ENCODE assay signal across 9 cellular contexts in the genomic region with DNA sequence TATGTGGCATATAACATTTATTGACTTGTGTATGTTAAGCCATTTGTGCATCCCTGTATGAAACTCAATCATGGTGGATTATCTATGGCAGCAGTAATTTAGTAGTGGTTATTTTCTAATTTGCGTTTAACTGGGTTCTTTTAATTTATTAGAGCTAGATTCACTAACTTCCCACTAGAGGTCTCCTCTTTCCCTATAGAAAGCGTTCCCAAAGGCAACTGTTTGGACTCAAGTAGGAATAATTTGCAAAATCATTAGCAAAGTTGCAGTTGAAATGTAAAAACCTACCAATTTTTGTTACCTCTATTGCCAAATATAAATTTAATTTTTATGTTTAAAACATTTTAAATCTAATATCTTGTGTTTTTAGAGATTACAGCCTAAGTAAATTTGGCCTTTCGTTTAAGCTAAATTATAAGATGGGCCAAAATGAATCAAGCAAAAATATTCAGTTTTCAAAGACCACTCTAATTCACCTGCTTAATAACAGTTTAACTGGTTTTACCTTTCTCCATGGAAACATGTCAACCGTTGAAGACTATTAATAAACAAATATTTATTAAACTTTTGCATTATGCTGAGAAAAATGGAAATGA. TPM values are rescaled to one million over a fixed set of nuclear protein-coding genes. Genes with fewer than 3 reads are reported as not detected.
DNase-seq lines count a peak whose midpoint lies in the region; ATAC-seq and TF ChIP-seq lines count a peak whose summit lies in the region.
"Had no signal": no experiment of that assay in that cellular context is flagged by ENCODE, and none has a peak within 500 bp of the region (broad histone marks: within the 10 kb centered on the region; RNA-seq: fewer than 3 reads in every experiment).

No MANE protein-coding gene starts in this region.

- H3K36me3 ChIP-seq in parathyroid adenoma (ENCODE audit: control insufficient read depth, insufficient read depth, low read length) (no peaks in the 10 kb centered on the region), aorta (ENCODE audit: control insufficient read depth in 1 of 2, insufficient read depth in 2 of 2, low read length in 1 of 2) (no peaks in the 10 kb centered on the region)

- no peak overlapping the region for H3K4me2 ChIP-seq in parathyroid adenoma (ENCODE audit: low read length)

- peaks cover 13% of the 10 kb centered on the region for H3K79me2 ChIP-seq in parathyroid adenoma

- H3K27ac ChIP-seq in parathyroid adenoma (no peak overlapping the region), aorta (ENCODE audit: low read depth in 1 of 2, low read length in 2 of 2) (no peak overlapping the region)
- H3K27ac ChIP-seq: SJSA1 had no signal

- TF ChIP-seq CTCF in GM12865 (IDR thresholded peaks at IDR 0.05; ENCODE audit: insufficient read depth, low read depth, low read length, missing control alignments): peak; percentile 53
- TF ChIP-seq CTCF in parathyroid adenoma (IDR thresholded peaks at IDR 0.05): peak; percentile 60

- H3K4me3 ChIP-seq in GM12865 (ENCODE audit: low read depth, low read length) (no peak overlapping the region), parathyroid adenoma (ENCODE audit: low read depth, low read length) (no peak overlapping the region), aorta (ENCODE audit: low read length in 2 of 2) (no peak overlapping the region)
- H3K4me3 ChIP-seq: SJSA1 had no signal

- peak; percentile 21 for DNase-seq in GM12865 (ENCODE audit: low read depth)
- peak; percentile 48 for DNase-seq in NCI-H2171 (lab: John Stamatoyannopoulos, UW)
- peak; percentile 51 to 66 for DNase-seq in dermis microvascular lymphatic vessel endothelial cell (ENCODE audit: low read depth in 2 of 2)
- no peak for DNase-seq in aorta

- H3K27me3 ChIP-seq in parathyroid adenoma (ENCODE audit: control insufficient read depth, insufficient read depth, low read length): no peaks in the 10 kb centered on the region
- H3K27me3 ChIP-seq in aorta (ENCODE audit: control insufficient read depth in 1 of 2, insufficient read depth in 2 of 2, low read length in 1 of 2): no peaks in the 10 kb centered on the region
- H3K27me3 ChIP-seq: SJSA1 had no signal

- H3K9ac ChIP-seq in parathyroid adenoma: no peak overlapping the region

- intact Hi-C loops in aorta (cut with DNase I): no loop called here

- WGBS in aorta, 2 donors: 45 to 46% methylated on average over 4 of the region's 4 CpGs

- H3K4me1 ChIP-seq in parathyroid adenoma (peaks cover 3% of the 10 kb centered on the region), aorta (ENCODE audit: control insufficient read depth in 1 of 2, insufficient read depth in 2 of 2, low read length in 2 of 2) (no peaks in the 10 kb centered on the region)

- H2AFZ ChIP-seq in parathyroid adenoma: no peak overlapping the region

- no peak for ATAC-seq in HG02852 (IDR thresholded peaks at IDR 0.05; ENCODE audit: unreplicated experiment)
- ATAC-seq in GM18520 (IDR thresholded peaks at IDR 0.05; ENCODE audit: unreplicated experiment): no peak
- no peak for ATAC-seq in HG03469 (IDR thresholded peaks at IDR 0.05; ENCODE audit: unreplicated experiment)
- ATAC-seq in aorta (ENCODE audit: low FRiP score): no peak

- H3K9me3 ChIP-seq in parathyroid adenoma (ENCODE audit: control insufficient read depth, low read length) (no peaks in the 10 kb centered on the region), aorta (ENCODE audit: control insufficient read depth, low read length) (no peaks in the 10 kb centered on the region)
- H3K9me3 ChIP-seq: SJSA1 had no signal

RNA-seq across cellular contexts. Expression of a gene that starts 6.0 kb away (rescaled TPM):
- total RNA-seq in dermis microvascular lymphatic vessel endothelial cell: 5.4 and 6.0 TPM in 2 replicates
- total RNA-seq in aorta: 10 to 100 TPM; 13.1 to 15.8 TPM
- 10 to 100 TPM in 1 of 2 donors, 1 to 10 TPM in 1; 6.8 to 11.4 TPM for polyA plus RNA-seq in aorta

RNA-seq across cellular contexts. Expression of a gene that starts 6.1 kb away (rescaled TPM):
- total RNA-seq in dermis microvascular lymphatic vessel endothelial cell (3.8 and 5.0 TPM in 2 replicates), aorta (1 to 10 TPM; 2.1 to 2.7 TPM)
- polyA plus RNA-seq in aorta: 1 to 10 TPM; 1.9 to 2.5 TPM

Comparison
In these comparisons a context has a peak if more than half of its experiments do, and no peak if none do; other contexts are left out.
1. DNase-seq: peak in GM12865 (single experiment), NCI-H2171 (single experiment) and dermis microvascular lymphatic vessel endothelial cell (2 of 2); none in aorta (0 of 2).